In genomic region chr1:40855513-40855912, GRCh38 we compare ENCODE assay signal across 14 cellular contexts. TPM values are rescaled to one million over a fixed set of nuclear protein-coding genes. Genes with fewer than 3 reads are reported as not detected.
DNase-seq lines count a peak whose midpoint lies in the region; ATAC-seq, FAIRE-seq and TF ChIP-seq lines count a peak whose summit lies in the region.
"Had no signal": no experiment of that assay in that cellular context is flagged by ENCODE, and none has a peak within 500 bp of the region (broad histone marks: within the 10 kb centered on the region; RNA-seq: fewer than 3 reads in every experiment).

No MANE protein-coding gene starts in this region.

- no peaks in the 10 kb centered on the region for H3K9me3 Mint-ChIP-seq in HFFc6
- H3K9me3 Mint-ChIP-seq in osteocyte (ENCODE audit: unreplicated experiment), result no peaks in the 10 kb centered on the region
- H3K9me3 Mint-ChIP-seq: CD8-positive, alpha-beta memory T cell had no signal

- WGBS in K562 (ENCODE audit: insufficient coverage, low coverage, missing lambda C conversion rate), result 18% methylated on average over 6 of the region's 6 CpGs

- H3K27ac ChIP-seq in K562 (ENCODE audit: extremely low read depth, low read depth, low read length), result no peak overlapping the region
- H3K27ac ChIP-seq: skin epidermis had no signal

- TF ChIP-seq CTCF in HFFc6 (IDR thresholded peaks at IDR 0.05), result peak; percentile 47
- peak; percentile 53 to 68 (median 55) for TF ChIP-seq CTCF in K562 (IDR thresholded peaks at IDR 0.05 in 2 of 3, conservative IDR thresholded peaks at IDR 0.05 in 1 of 3; ENCODE audit: insufficient read depth in 2 of 3, low read depth in 1 of 3, low read length in 3 of 3)
- TF ChIP-seq CTCF in osteocyte (IDR thresholded peaks at IDR 0.05), result peak; percentile 43

- no peak for TF ChIP-seq POLR2A in K562 (conservative IDR thresholded peaks at IDR 0.05)

- DNase-seq in activated CD8-positive, alpha-beta memory T cell treated with anti-CD3 and anti-CD28 coated beads, Interleukin-2, amount 50 U/mL, for 4 hours, result peak; percentile 29
- no peak for DNase-seq in activated CD8-positive, alpha-beta memory T cell treated with anti-CD3 and anti-CD28 coated beads for 24 hours
- DNase-seq in HFFc6 (no peak), K562 (ENCODE audit: extremely low read depth in 1 of 4, low spot score in 3 of 4) (no peak), osteocyte (ENCODE audit: extremely low spot score, unreplicated experiment) (no peak), NCI-H774 (lab: John Stamatoyannopoulos, UW) (no peak)
- DNase-seq: activated CD4-positive, alpha-beta T cell treated with anti-CD3 and anti-CD28 coated beads, Interleukin-2, amount 50 U/mL, for 1 hour; anterior cingulate cortex; CD8-positive, alpha-beta memory T cell; NCI-H187 had no signal

- no peak overlapping the region for H3K27ac Mint-ChIP-seq in HFFc6
- H3K27ac Mint-ChIP-seq in osteocyte (ENCODE audit: unreplicated experiment), result no peak overlapping the region

- no peaks in the 10 kb centered on the region for H4K20me1 ChIP-seq in K562 (replicated peaks; ENCODE audit: control insufficient read depth, insufficient read depth, low read length)

- H3K4me1 ChIP-seq in K562 (replicated peaks in 1 of 2; ENCODE audit: control insufficient read depth in 2 of 2, insufficient read depth in 2 of 2, low read length in 2 of 2), result no peaks in the 10 kb centered on the region; a peak in 2 of 5 replicates

- no TSS peak for BruUV-seq in K562 (replicated peaks; lab: Mats Ljungman, UMichigan)

- no peaks in the 10 kb centered on the region for H3K9me3 ChIP-seq in K562 (replicated peaks; ENCODE audit: control insufficient read depth, insufficient read depth, low read depth, low read length)

- H3K4me3 Mint-ChIP-seq in HFFc6 (no peak overlapping the region), osteocyte (ENCODE audit: unreplicated experiment) (no peak overlapping the region)
- H3K4me3 Mint-ChIP-seq: CD8-positive, alpha-beta memory T cell had no signal

- H3K27me3 ChIP-seq in K562 (ENCODE audit: control insufficient read depth in 2 of 2, insufficient read depth in 2 of 2, low read length in 2 of 2), result peaks cover 0 to 2% of the 10 kb centered on the region in 2 experiments; a peak in 1 of 5 replicates

- H3K9ac ChIP-seq in K562 (ENCODE audit: insufficient read depth in 1 of 2, low read depth in 2 of 2, low read length in 2 of 2), result 0 out of 4 replicates have a peak overlapping the region, but pooled peaks of 1 of the 2 experiments have one; percentile 18

- TF ChIP-seq EP300 in K562 (IDR thresholded peaks at IDR 0.05; ENCODE audit: low read length), result no peak

- no peaks in the 10 kb centered on the region for H3K36me3 Mint-ChIP-seq in HFFc6 (ENCODE audit: low read depth)
- H3K36me3 Mint-ChIP-seq in osteocyte (ENCODE audit: unreplicated experiment), result no peaks in the 10 kb centered on the region
- H3K36me3 Mint-ChIP-seq: CD8-positive, alpha-beta memory T cell had no signal

- peak; percentile 67 for ATAC-seq in K562
- no peak for ATAC-seq in HG03025 (IDR thresholded peaks at IDR 0.05; ENCODE audit: low FRiP score, unreplicated experiment)
- no peak for ATAC-seq in HG03159 (IDR thresholded peaks at IDR 0.05; ENCODE audit: unreplicated experiment)

- H3K36me3 ChIP-seq in K562 (ENCODE audit: control insufficient read depth, insufficient read depth, low read length), result no peaks in the 10 kb centered on the region

- CTCF ChIA-PET in K562 (lab: Yijun Ruan, JAX; ENCODE audit: low intra/inter-chr PET ratio), result interaction anchor here (1.2 kb wide), 1 partner anchor 81 kb away, joined by 3 read pairs; no protein-coding TSS in a partner anchor

- POLR2A ChIA-PET in K562 (lab: Yijun Ruan, JAX), result interaction anchor here (0.9 kb wide), 1 partner anchor 165 kb away, joined by 3 read pairs; the partner anchor contains the start of gene NFYC

- H3K4me2 ChIP-seq in K562 (ENCODE audit: insufficient read depth, low read length), result no peak overlapping the region

- intact Hi-C loops in K562 (cut with micrococcal nuclease), result no loop called here

- in situ Hi-C loops in K562 (cut with MboI), result loop anchor here (5.0 kb wide), 1 partner anchor 97 kb away; no protein-coding TSS in a partner anchor

- peak; percentile 11 to 46; a peak in 2 of 4 replicates for TF ChIP-seq RAD21 in K562 (CRISPR knock-in tag; conservative IDR thresholded peaks at IDR 0.05 in 1 of 2, IDR thresholded peaks at IDR 0.05 in 1 of 2)

- no peak overlapping the region for H3K4me3 ChIP-seq in K562
- H3K4me3 ChIP-seq: lung, skin epidermis had no signal

- FAIRE-seq in K562 (lab: Jason Lieb, UNC), result no peak

- H3K9me1 ChIP-seq in K562 (ENCODE audit: control insufficient read depth, insufficient read depth, low read length), result no peaks in the 10 kb centered on the region

- peaks cover 5% of the 10 kb centered on the region for H3K27me3 Mint-ChIP-seq in HFFc6 (ENCODE audit: insufficient read depth)
- H3K27me3 Mint-ChIP-seq in osteocyte (ENCODE audit: unreplicated experiment), result no peaks in the 10 kb centered on the region

- H3K79me2 ChIP-seq in K562 (ENCODE audit: control insufficient read depth, insufficient read depth, low read length), result no peaks in the 10 kb centered on the region

- H3K4me1 Mint-ChIP-seq in HFFc6 (ENCODE audit: low read depth) (peaks cover 3% of the 10 kb centered on the region; the same call in 1 of the 2 replicates), osteocyte (ENCODE audit: unreplicated experiment) (peaks cover 13% of the 10 kb centered on the region)

- peak overlapping the region; percentile 41; the same call in 1 of the 2 replicates for H2AFZ ChIP-seq in K562 (ENCODE audit: low read depth, low read length)

TF ChIP-seq in K562, 482 proteins besides CTCF, POLR2A, EP300 and RAD21:
- TF ChIP-seq ZNF639 (CRISPR knock-in tag; conservative IDR thresholded peaks at IDR 0.05 in 1 of 2, IDR thresholded peaks at IDR 0.05 in 1 of 2) (no peak), SMC3 (conservative IDR thresholded peaks at IDR 0.05; ENCODE audit: insufficient read depth, low read depth, low read length) (0 out of 2 replicates have a peak, but pooled peaks have one; percentile 3)

RNA-seq across cellular contexts. Expression of gene CITED4, which starts 6.7 kb away (rescaled TPM):
- total RNA-seq in HFFc6 (2021; fragmentation: NEBNext Ultra II Directional; extraction: Animal tissue kit (Norgen Biotek cat#: 25700)), result 1 to 10 TPM; 1.7 to 5.3 (median 3.8) TPM
- total RNA-seq in K562 (2011; cell fraction: chromatin; rRNA removed; ENCODE audit: low replicate concordance), result 0.37 TPM in 1 of 2 replicates, not detected in the other
- total RNA-seq in K562 (2011; cell fraction: nucleolus; rRNA removed), result 0.92 and 1.0 TPM in 2 replicates
- 0.51 TPM in 1 of 2 replicates, not detected in the other for total RNA-seq in K562 (2011; cell fraction: nucleoplasm; rRNA removed)
- total RNA-seq in K562 (2014; rRNA removed) (0.36 and 0.69 TPM in 2 replicates), K562 (2014; rRNA removed; fragmentation: Illumina TruSeq; extraction: Trizol) (0.11 TPM in 1 of 2 replicates, not detected in the other), K562 (2015; rRNA removed; fragmentation: Illumina TruSeq; extraction: Trizol) (0.11 TPM in 1 of 2 replicates, not detected in the other), K562 (2021) (0.89 and 1.2 TPM in 2 replicates), osteocyte (23.4 and 26.0 TPM in 2 replicates)
- polyA plus RNA-seq in K562 (2011; rRNA removed) (0.07 and 0.17 TPM in 2 replicates), K562 (2014; fragmentation: Illumina TruSeq; extraction: Trizol) (0.12 TPM in 1 of 2 replicates, not detected in the other), K562 (2014; fragmentation: Nextera tagmentation; extraction: Ambion mirVana) (not detected), K562 (2014; rRNA removed) (0.23 and 0.48 TPM in 2 replicates)
- 0.04 and 1.2 TPM in 2 replicates for polyA plus RNA-seq in K562 (2011; cell fraction: cytosol; rRNA removed)
- polyA plus RNA-seq in K562 (2011; cell fraction: nucleus; rRNA removed), result 0.08 and 0.85 TPM in 2 replicates
- 0.51 and 1.2 TPM in 2 replicates for polyA plus RNA-seq in K562 (2012)
- polyA minus RNA-seq in K562 (2011; rRNA and poly(A)+ RNA removed), result not detected in 2 replicates
- polyA minus RNA-seq in K562 (2011; cell fraction: cytosol; rRNA and poly(A)+ RNA removed), result not detected in 2 replicates
- 0.44 and 0.54 TPM in 2 replicates for polyA minus RNA-seq in K562 (2011; cell fraction: nucleus; rRNA and poly(A)+ RNA removed)
